Comparison of ENCODE assay signal across 17 cellular contexts in genomic region chr17:21075739-21076085, GRCh38. TPM values are rescaled to one million over a fixed set of nuclear protein-coding genes. Genes with fewer than 3 reads are reported as not detected.
DNase-seq lines count a peak whose midpoint lies in the region; ATAC-seq, FAIRE-seq and TF ChIP-seq lines count a peak whose summit lies in the region.
"Had no signal": no experiment of that assay in that cellular context is flagged by ENCODE, and none has a peak within 500 bp of the region (broad histone marks: within the 10 kb centered on the region; RNA-seq: fewer than 3 reads in every experiment).

No MANE protein-coding gene starts in this region.

- no peak for TF ChIP-seq POLR2A in GM12892 (IDR thresholded peaks at IDR 0.05; ENCODE audit: low read depth, low read length)

- no peaks in the 10 kb centered on the region for H3K9me3 Mint-ChIP-seq in mesothelial cell of epicardium
- H3K9me3 Mint-ChIP-seq: natural killer cell treated with Interleukin-12 subunit alpha and Interleukin-12 subunit beta and Interleukin-15 and Interleukin-18, amount 100 ng/mL, for 72 hours had no signal

- H3K36me3 Mint-ChIP-seq in mesothelial cell of epicardium, result no peaks in the 10 kb centered on the region
- H3K36me3 Mint-ChIP-seq: natural killer cell treated with Interleukin-12 subunit alpha and Interleukin-12 subunit beta and Interleukin-15 and Interleukin-18, amount 100 ng/mL, for 72 hours had no signal

- H3K4me3 ChIP-seq in stomach smooth muscle (ENCODE audit: low read length in 2 of 2), result no peak overlapping the region
- no peak overlapping the region for H3K4me3 ChIP-seq in lower lobe of right lung
- H3K4me3 ChIP-seq: ascending aorta, coronary artery, thoracic aorta had no signal

- H3K27me3 ChIP-seq in stomach smooth muscle (ENCODE audit: control insufficient read depth in 1 of 2, insufficient read depth in 2 of 2, low read length in 2 of 2) (no peaks in the 10 kb centered on the region), lower lobe of right lung (ENCODE audit: low read depth) (no peaks in the 10 kb centered on the region)
- H3K27me3 ChIP-seq: ascending aorta had no signal

- ATAC-seq in lower lobe of right lung, result no peak
- ATAC-seq: natural killer cell treated with Interleukin-12 subunit alpha and Interleukin-12 subunit beta and Interleukin-15 and Interleukin-18, amount 100 ng/mL, for 72 hours had no signal

- no peak overlapping the region for H3K4me3 Mint-ChIP-seq in mesothelial cell of epicardium
- H3K4me3 Mint-ChIP-seq: natural killer cell treated with Interleukin-12 subunit alpha and Interleukin-12 subunit beta and Interleukin-15 and Interleukin-18, amount 100 ng/mL, for 72 hours had no signal

- H3K27me3 Mint-ChIP-seq in mesothelial cell of epicardium (ENCODE audit: low read depth), result peaks cover 5% of the 10 kb centered on the region

- intact Hi-C loops in lower lobe of right lung (cut with DNase I), result no loop called here

- H3K9me3 ChIP-seq in stomach smooth muscle (ENCODE audit: control insufficient read depth in 2 of 2, low read length in 2 of 2), result no peaks in the 10 kb centered on the region
- no peaks in the 10 kb centered on the region for H3K9me3 ChIP-seq in lower lobe of right lung
- H3K9me3 ChIP-seq: ascending aorta, thoracic aorta had no signal

- H3K4me1 ChIP-seq in stomach smooth muscle (ENCODE audit: control insufficient read depth, insufficient read depth, low read length), result peaks cover 5% of the 10 kb centered on the region
- no peaks in the 10 kb centered on the region for H3K4me1 ChIP-seq in lower lobe of right lung
- H3K4me1 ChIP-seq: ascending aorta had no signal

- H3K27ac ChIP-seq in caudate nucleus (ENCODE audit: low read depth, low read length), result peak overlapping the region; percentile 85
- peak overlapping the region; percentile 46 for H3K27ac ChIP-seq in stomach smooth muscle (ENCODE audit: low read length)
- H3K27ac ChIP-seq in lower lobe of right lung, result no peak overlapping the region
- H3K27ac ChIP-seq: ascending aorta, thoracic aorta had no signal

- no peak overlapping the region for H3K9ac ChIP-seq in stomach smooth muscle (ENCODE audit: low read length in 2 of 2)

- DNase-seq in caudate nucleus (lab: John Stamatoyannopoulos, UW), result peak in 36 of 61 donors; percentile 18 to 81 (median 61)
- DNase-seq in mesothelial cell of epicardium (ENCODE audit: low spot score in 2 of 2, unreplicated experiment in 2 of 2), result no peak
- DNase-seq in GF-D8 (lab: John Stamatoyannopoulos, UW), result no peak
- no peak for DNase-seq in RCC 7860 (ENCODE audit: low spot score)
- no peak for DNase-seq in GM12892 (ENCODE audit: insufficient read length)
- DNase-seq in lower lobe of right lung, result no peak
- DNase-seq: NCI-H2081; stimulated activated CD4-positive, alpha-beta T cell treated with anti-CD3 and anti-CD28 coated beads, Interleukin-1b, Interleukin-23, amount 100 ng/mL, for 48 hours; T-helper 1 cell had no signal

- H3K4me1 Mint-ChIP-seq in mesothelial cell of epicardium, result peaks cover 5% of the 10 kb centered on the region

- H3K27ac Mint-ChIP-seq in mesothelial cell of epicardium, result peak overlapping the region; percentile 41
- H3K27ac Mint-ChIP-seq: natural killer cell treated with Interleukin-12 subunit alpha and Interleukin-12 subunit beta and Interleukin-15 and Interleukin-18, amount 100 ng/mL, for 72 hours had no signal

- H3K36me3 ChIP-seq in stomach smooth muscle (ENCODE audit: control insufficient read depth in 2 of 2, insufficient read depth in 2 of 2, low read length in 2 of 2), result no peaks in the 10 kb centered on the region
- H3K36me3 ChIP-seq in lower lobe of right lung, result no peaks in the 10 kb centered on the region
- H3K36me3 ChIP-seq: ascending aorta, thoracic aorta had no signal

- TF ChIP-seq CTCF in mesothelial cell of epicardium (IDR thresholded peaks at IDR 0.05; ENCODE audit: unreplicated experiment), result no peak
- no peak for TF ChIP-seq CTCF in lower lobe of right lung (IDR thresholded peaks at IDR 0.05)

- FAIRE-seq in RCC 7860 (lab: Jason Lieb, UNC), result no peak
- no peak for FAIRE-seq in GM12892 (lab: Jason Lieb, UNC)
- FAIRE-seq: endothelial cell of umbilical vein, frontal cortex had no signal

TF ChIP-seq in PFSK-1, 5 proteins besides CTCF, POLR2A, EP300 and RAD21:
- TF ChIP-seq, protein P1, sequence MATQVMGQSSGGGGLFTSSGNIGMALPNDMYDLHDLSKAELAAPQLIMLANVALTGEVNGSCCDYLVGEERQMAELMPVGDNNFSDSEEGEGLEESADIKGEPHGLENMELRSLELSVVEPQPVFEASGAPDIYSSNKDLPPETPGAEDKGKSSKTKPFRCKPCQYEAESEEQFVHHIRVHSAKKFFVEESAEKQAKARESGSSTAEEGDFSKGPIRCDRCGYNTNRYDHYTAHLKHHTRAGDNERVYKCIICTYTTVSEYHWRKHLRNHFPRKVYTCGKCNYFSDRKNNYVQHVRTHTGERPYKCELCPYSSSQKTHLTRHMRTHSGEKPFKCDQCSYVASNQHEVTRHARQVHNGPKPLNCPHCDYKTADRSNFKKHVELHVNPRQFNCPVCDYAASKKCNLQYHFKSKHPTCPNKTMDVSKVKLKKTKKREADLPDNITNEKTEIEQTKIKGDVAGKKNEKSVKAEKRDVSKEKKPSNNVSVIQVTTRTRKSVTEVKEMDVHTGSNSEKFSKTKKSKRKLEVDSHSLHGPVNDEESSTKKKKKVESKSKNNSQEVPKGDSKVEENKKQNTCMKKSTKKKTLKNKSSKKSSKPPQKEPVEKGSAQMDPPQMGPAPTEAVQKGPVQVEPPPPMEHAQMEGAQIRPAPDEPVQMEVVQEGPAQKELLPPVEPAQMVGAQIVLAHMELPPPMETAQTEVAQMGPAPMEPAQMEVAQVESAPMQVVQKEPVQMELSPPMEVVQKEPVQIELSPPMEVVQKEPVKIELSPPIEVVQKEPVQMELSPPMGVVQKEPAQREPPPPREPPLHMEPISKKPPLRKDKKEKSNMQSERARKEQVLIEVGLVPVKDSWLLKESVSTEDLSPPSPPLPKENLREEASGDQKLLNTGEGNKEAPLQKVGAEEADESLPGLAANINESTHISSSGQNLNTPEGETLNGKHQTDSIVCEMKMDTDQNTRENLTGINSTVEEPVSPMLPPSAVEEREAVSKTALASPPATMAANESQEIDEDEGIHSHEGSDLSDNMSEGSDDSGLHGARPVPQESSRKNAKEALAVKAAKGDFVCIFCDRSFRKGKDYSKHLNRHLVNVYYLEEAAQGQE (IDR thresholded peaks at IDR 0.05; ENCODE audit: insufficient read depth in 1 of 2, low read depth in 2 of 2, low read length in 2 of 2), result no peak
- peak; percentile 27; the same call in 1 of the 2 replicates for TF ChIP-seq TAF1 (IDR thresholded peaks at IDR 0.05; ENCODE audit: borderline replicate concordance, insufficient read depth, low read length)
TF ChIP-seq in PFSK-1: peak in this region for 1.

RNA-seq across cellular contexts. Expression of gene USP22, which starts 32.9 kb away (rescaled TPM):
- polyA plus RNA-seq in PFSK-1 (2012; ENCODE audit: insufficient read length, low read depth), result 319 TPM
- total RNA-seq in mesothelial cell of epicardium (333 to 348 TPM (median 347 TPM) in 3 replicates), lower lobe of right lung (154 TPM)
- polyA plus RNA-seq in GM12892 (2012; ENCODE audit: missing spikeins), result 48.8 TPM

RNA-seq across cellular contexts. Expression of gene DHRS7B, which starts 51.1 kb away (rescaled TPM):
- 32.1 TPM for polyA plus RNA-seq in PFSK-1 (2012; ENCODE audit: insufficient read length, low read depth)
- total RNA-seq in mesothelial cell of epicardium (18.9 to 22.4 TPM (median 19.8 TPM) in 3 replicates), lower lobe of right lung (20.9 TPM)
- polyA plus RNA-seq in GM12892 (2012; ENCODE audit: missing spikeins), result 9.2 TPM

Comparison
In these comparisons a context has a peak if more than half of its experiments do, and no peak if none do; other contexts are left out.
1. DNase-seq: peak in caudate nucleus (36 of 61); none in mesothelial cell of epicardium (0 of 2), GF-D8 (single experiment), RCC 7860 (single experiment), GM12892 (single experiment) and lower lobe of right lung (single experiment).